19 cellular contexts compared by ENCODE assay signal in genomic region chr12:21001778-21002177, GRCh38.
A peak's percentile ranks its signal among the peaks of the same experiment; 100 is the strongest.
DNase-seq lines count a peak whose midpoint lies in the region; ATAC-seq, FAIRE-seq and TF ChIP-seq lines count a peak whose summit lies in the region.
"Had no signal": no experiment of that assay in that cellular context is flagged by ENCODE, and none has a peak within 500 bp of the region (broad histone marks: within the 10 kb centered on the region; RNA-seq: fewer than 3 reads in every experiment).

No MANE protein-coding gene starts in this region.

- FAIRE-seq in HepG2 (lab: Jason Lieb, UNC), result no peak
- FAIRE-seq: A549, D721Med had no signal

- no peaks in the 10 kb centered on the region for H3K36me3 ChIP-seq in HepG2 (replicated peaks in 1 of 2; ENCODE audit: control insufficient read depth in 1 of 2, insufficient read depth in 2 of 2, low read length in 2 of 2)
- H3K36me3 ChIP-seq: BE2C had no signal

- H3K27me3 Mint-ChIP-seq in H9 (ENCODE audit: low read depth) (no peaks in the 10 kb centered on the region), WTC11 (ENCODE audit: low read depth) (no peaks in the 10 kb centered on the region), progenitor cell of endocrine pancreas (no peaks in the 10 kb centered on the region)
- H3K27me3 Mint-ChIP-seq: CD4-positive, alpha-beta memory T cell had no signal

- TF ChIP-seq POLR2A in HepG2 (IDR thresholded peaks at IDR 0.05; ENCODE audit: insufficient read depth in 1 of 2, low read depth in 2 of 2, low read length in 2 of 2), result no peak

- no CpG with 5 or more reads among the region's 2 CpGs for WGBS in H9 (ENCODE audit: extremely low coverage, insufficient read length, low lambda C conversion rate)
- WGBS in HepG2 (ENCODE audit: low lambda C conversion rate), result 0% methylated on average over 2 of the region's 2 CpGs

- H3K23ac ChIP-seq in H9 (ENCODE audit: insufficient read length, low read depth, low read length), result no peak overlapping the region

- peaks cover 0 to 9% (median 3%) of the 10 kb centered on the region in 3 experiments; a peak in 4 of 7 replicates for H3K36me3 Mint-ChIP-seq in H9 (ENCODE audit: insufficient read depth in 1 of 3, low read depth in 3 of 3)
- no peaks in the 10 kb centered on the region for H3K36me3 Mint-ChIP-seq in WTC11
- no peaks in the 10 kb centered on the region for H3K36me3 Mint-ChIP-seq in progenitor cell of endocrine pancreas (ENCODE audit: insufficient read depth)
- H3K36me3 Mint-ChIP-seq: CD4-positive, alpha-beta memory T cell had no signal

- H3K27ac ChIP-seq in H9 (ENCODE audit: insufficient read length, low read depth, low read length) (no peak overlapping the region), HepG2 (ENCODE audit: extremely low read length, insufficient read depth, low read length) (no peak overlapping the region)
- H3K27ac ChIP-seq: A549, C4-2B, GM23248, HL-60 had no signal

- no peak overlapping the region for H3K18ac ChIP-seq in H9 (ENCODE audit: insufficient read length, low read depth, low read length)

- H3K4me1 ChIP-seq in H9 (ENCODE audit: insufficient read depth, low read length) (no peaks in the 10 kb centered on the region), HepG2 (ENCODE audit: insufficient read depth, low read length) (no peaks in the 10 kb centered on the region)
- H3K4me1 ChIP-seq: A549, BE2C had no signal

- in situ Hi-C loops in HepG2 (cut with HindIII; ENCODE audit: extremely low pct_ligation_motif_present, low pct_unique_long_range_greater_than_20kb), result no loop called here

- H3K27ac Mint-ChIP-seq in H9, result no peak overlapping the region
- no peak overlapping the region for H3K27ac Mint-ChIP-seq in WTC11
- H3K27ac Mint-ChIP-seq in progenitor cell of endocrine pancreas, result no peak overlapping the region
- H3K27ac Mint-ChIP-seq: CD4-positive, alpha-beta memory T cell; HFFc6 had no signal

- POLR2A ChIA-PET in WTC11 (lab: Charles Lee), result no interaction called here
- POLR2A ChIA-PET in HepG2 (lab: Yijun Ruan, JAX), result no interaction called here

- no peak overlapping the region for H2BK12ac ChIP-seq in H9 (ENCODE audit: insufficient read length, low read depth, low read length)

- H3K4me1 Mint-ChIP-seq in H9 (no peaks in the 10 kb centered on the region), WTC11 (no peaks in the 10 kb centered on the region), progenitor cell of endocrine pancreas (ENCODE audit: low read depth) (peaks cover 3% of the 10 kb centered on the region)
- H3K4me1 Mint-ChIP-seq: CD4-positive, alpha-beta memory T cell had no signal

- no peak overlapping the region for H2BK15ac ChIP-seq in H9 (ENCODE audit: low read depth, low read length)

- H2BK20ac ChIP-seq in H9 (ENCODE audit: low read depth, low read length, poor library complexity, severe bottlenecking), result no peak overlapping the region

- H3K4me2 ChIP-seq in H9 (ENCODE audit: insufficient read depth, insufficient read length, low read length), result no peak overlapping the region
- no peak overlapping the region for H3K4me2 ChIP-seq in HepG2 (ENCODE audit: low read depth, low read length)
- H3K4me2 ChIP-seq: A549 had no signal

- TF ChIP-seq EP300 in HepG2 (IDR thresholded peaks at IDR 0.05; ENCODE audit: low read depth in 2 of 2, low read length in 2 of 2) (no peak), HepG2 (CRISPR knock-in tag; IDR thresholded peaks at IDR 0.05; ENCODE audit: borderline replicate concordance) (no peak)

- TF ChIP-seq CTCF in H9 (conservative IDR thresholded peaks at IDR 0.05) (peak; percentile 44; the same call in 2 of the 3 replicates), WTC11 (IDR thresholded peaks at IDR 0.05) (no peak), progenitor cell of endocrine pancreas (IDR thresholded peaks at IDR 0.05; ENCODE audit: unreplicated experiment) (peak; percentile 9), HepG2 (CRISPR knock-in tag; IDR thresholded peaks at IDR 0.05) (no peak)

- H3K9me3 ChIP-seq in H9 (ENCODE audit: control insufficient read depth, low read depth, low read length) (no peaks in the 10 kb centered on the region), HepG2 (ENCODE audit: low read length) (peaks cover 79% of the 10 kb centered on the region)
- H3K9me3 ChIP-seq: BE2C had no signal

- no peak overlapping the region for H3K14ac ChIP-seq in H9 (ENCODE audit: insufficient read depth, low read length)

- no peak overlapping the region for H3K56ac ChIP-seq in H9 (ENCODE audit: insufficient read length, low read depth, low read length)

- H4K20me1 ChIP-seq in H9 (ENCODE audit: control insufficient read depth, insufficient read depth, insufficient read length) (no peaks in the 10 kb centered on the region), HepG2 (ENCODE audit: insufficient read depth, low read length) (no peaks in the 10 kb centered on the region)

- no peak overlapping the region for H2BK120ac ChIP-seq in H9 (ENCODE audit: low read depth, low read length, poor library complexity, severe bottlenecking)

- no peak overlapping the region for H4K8ac ChIP-seq in H9 (replicated peaks; ENCODE audit: insufficient read length, low read depth, low read length)

- ATAC-seq in WTC11 (peak; percentile 99), HepG2 (no peak)
- ATAC-seq: A549 had no signal

- CTCF ChIA-PET in WTC11 (lab: Charles Lee), result interaction anchor here (0.5 to 1.8 kb wide), 3 partner anchors 15 to 163 kb away, joined by 3 to 8 read pairs (median 4); no protein-coding TSS in a partner anchor
- CTCF ChIA-PET in HepG2 (lab: Yijun Ruan, JAX; ENCODE audit: low intra/inter-chr PET ratio, low total read pairs), result no interaction called here

- no peak overlapping the region for H3K4ac ChIP-seq in H9 (ENCODE audit: low read depth, low read length)

- H3K27me3 ChIP-seq in H9 (ENCODE audit: insufficient read depth, low read length), result no peaks in the 10 kb centered on the region
- H3K27me3 ChIP-seq in HepG2 (ENCODE audit: control insufficient read depth in 1 of 2, insufficient read depth in 2 of 2, low read length in 2 of 2), result no peaks in the 10 kb centered on the region
- H3K27me3 ChIP-seq: BE2C had no signal

- no peaks in the 10 kb centered on the region for H3K79me2 ChIP-seq in H9 (ENCODE audit: insufficient read depth, low read length)
- no peaks in the 10 kb centered on the region for H3K79me2 ChIP-seq in HepG2 (ENCODE audit: insufficient read depth, low read length)

- H3K79me1 ChIP-seq in H9 (ENCODE audit: insufficient read depth, low read depth, low read length, poor library complexity, severe bottlenecking), result no peaks in the 10 kb centered on the region

- no peak overlapping the region for H2AFZ ChIP-seq in H9 (ENCODE audit: low read length)
- H2AFZ ChIP-seq in HepG2 (ENCODE audit: low read length), result no peak overlapping the region
- H2AFZ ChIP-seq: GM23248 had no signal

- H3K4me3 Mint-ChIP-seq in H9 (no peak overlapping the region), WTC11 (no peak overlapping the region), progenitor cell of endocrine pancreas (ENCODE audit: low read depth) (no peak overlapping the region)
- H3K4me3 Mint-ChIP-seq: HFFc6 had no signal

- H3K23me2 ChIP-seq in H9 (ENCODE audit: insufficient read length, low read depth, low read length, poor library complexity, severe bottlenecking), result no peaks in the 10 kb centered on the region

- TF ChIP-seq RAD21 in HepG2 (CRISPR knock-in tag; IDR thresholded peaks at IDR 0.05), result no peak

- no peak overlapping the region for H4K5ac ChIP-seq in H9 (ENCODE audit: insufficient read length, low read depth, low read length)

- BruUV-seq in HepG2 (replicated peaks; lab: Mats Ljungman, UMichigan), result no TSS peak

- peak; percentile 56 for DNase-seq in H9
- peak; percentile 16 for DNase-seq in WTC11 (ENCODE audit: low spot score)
- peak; percentile 7 for DNase-seq in iPS DF 4.7 (ENCODE audit: extremely low read depth, low spot score)
- no peak for DNase-seq in progenitor cell of endocrine pancreas (ENCODE audit: low spot score, unreplicated experiment)
- DNase-seq in NCI-H1092 treated with DMSO at 0.1 percent for 48 hours (lab: John Stamatoyannopoulos, UW), result no peak
- no peak for DNase-seq in HepG2 (ENCODE audit: low spot score)
- no peak for DNase-seq in NCI-H187 (lab: John Stamatoyannopoulos, UW)
- DNase-seq: BE2C; CD4-positive, alpha-beta memory T cell; DMS153; GM23248; HCEC 1CT; HFFc6; IMR-90; KBM-7 had no signal

- no peak overlapping the region for H3K9ac ChIP-seq in H9 (ENCODE audit: extremely low read depth, insufficient read length, low read length)
- H3K9ac ChIP-seq in HepG2 (ENCODE audit: insufficient read depth, low read depth, low read length), result no peak overlapping the region
- H3K9ac ChIP-seq: GM23248 had no signal

- no peak overlapping the region for H3K4me3 ChIP-seq in HepG2 (replicated peaks in 1 of 3; ENCODE audit: insufficient read depth in 1 of 3, low read depth in 2 of 3, low read length in 3 of 3)
- H3K4me3 ChIP-seq: A549, GM23248 had no signal

- intact Hi-C loops in HepG2 (cut with micrococcal nuclease; ENCODE audit: unreplicated experiment), result no loop called here

- H4K91ac ChIP-seq in H9 (ENCODE audit: insufficient read length, low read depth, low read length), result no peak overlapping the region

- H2AK5ac ChIP-seq in H9 (ENCODE audit: insufficient read length, low read length), result no peak overlapping the region

- no peak overlapping the region for H2BK5ac ChIP-seq in H9 (ENCODE audit: insufficient read length, low read length)

- H3K9me3 Mint-ChIP-seq in H9 (peaks cover 17 to 27% of the 10 kb centered on the region in 2 experiments; a peak in 4 of 5 replicates), WTC11 (peaks cover 19% of the 10 kb centered on the region), progenitor cell of endocrine pancreas (ENCODE audit: low read depth) (peaks cover 18% of the 10 kb centered on the region)

- no peak overlapping the region for H3T11ph ChIP-seq in H9 (ENCODE audit: low read length)

TF ChIP-seq in WTC11, 78 proteins besides CTCF, POLR2A, EP300 and RAD21 (continues in another document):
- TF ChIP-seq SMAD3 (CRISPR knock-in tag; IDR thresholded peaks at IDR 0.05; ENCODE audit: borderline replicate concordance) (no peak), SOX15 (CRISPR knock-in tag; IDR thresholded peaks at IDR 0.05) (no peak), NFATC4 (CRISPR knock-in tag; IDR thresholded peaks at IDR 0.05) (no peak), CBFB (CRISPR knock-in tag; IDR thresholded peaks at IDR 0.05; ENCODE audit: low read depth) (no peak), HMGA2 (CRISPR knock-in tag; IDR thresholded peaks at IDR 0.05) (no peak)

TF ChIP-seq in HepG2, 621 proteins besides CTCF, POLR2A, EP300 and RAD21 (continues in another document):
- TF ChIP-seq CHCHD3 (CRISPR knock-in tag; IDR thresholded peaks at IDR 0.05), result no peak
- no peak for TF ChIP-seq ZFP36 (IDR thresholded peaks at IDR 0.05; ENCODE audit: borderline replicate concordance, low read depth, low read length, partially characterized antibody)
- no peak for TF ChIP-seq ZNF550 (CRISPR knock-in tag; IDR thresholded peaks at IDR 0.05; ENCODE audit: borderline replicate concordance)
- no peak for TF ChIP-seq RFX1 (IDR thresholded peaks at IDR 0.05)

Comparison
In these comparisons a context has a peak if more than half of its experiments do, and no peak if none do; other contexts are left out.
1. DNase-seq: peak in H9 (single experiment), WTC11 (single experiment) and iPS DF 4.7 (single experiment); none in progenitor cell of endocrine pancreas (single experiment), NCI-H1092 treated with DMSO at 0.1 percent for 48 hours (single experiment), HepG2 (single experiment) and NCI-H187 (0 of 2).
2. CTCF ChIP-seq: peak in H9 (single experiment) and progenitor cell of endocrine pancreas (single experiment); none in WTC11 (single experiment) and HepG2 (single experiment).